ENCODE assay signal across 8 cellular contexts in genomic region chr1:31944205-31945089, GRCh38. TPM values are rescaled to one million over a fixed set of nuclear protein-coding genes. Genes with fewer than 3 reads are reported as not detected.
DNase-seq lines count a peak whose midpoint lies in the region; ATAC-seq lines count a peak whose summit lies in the region.

No MANE protein-coding gene starts in this region.

- ATAC-seq in activated CD8-positive, alpha-beta memory T cell treated with anti-CD3 and anti-CD28 coated beads, Interleukin-2, amount 10 ng/mL, durations not matched to agents 7 days and 5 days: peak; percentile 67

- peak overlapping the region; percentile 64 for H3K4me3 ChIP-seq in H7 (ENCODE audit: insufficient read depth, low read depth, low read length)

- DNase-seq in EL (peak; percentile 88), H7 (peak; percentile 95), NCI-H146 (lab: John Stamatoyannopoulos, UW) (peak; percentile 63), epithelial cell of prostate (ENCODE audit: low read depth, low spot score) (no peak), mucosa of gallbladder (ENCODE audit: low spot score) (peak; percentile 86), NCI-H187 (lab: John Stamatoyannopoulos, UW) (no peak)
- DNase-seq in activated CD8-positive, alpha-beta memory T cell treated with anti-CD3 and anti-CD28 coated beads, Interleukin-2, amount 10 ng/mL, durations not matched to agents 7 days and 5 days: peak; percentile 97
- DNase-seq in stimulated activated CD8-positive, alpha-beta memory T cell treated with anti-CD3 and anti-CD28 coated beads, Interleukin-7, amount 100 ng/mL, for 24 hours (ENCODE audit: low read depth): peak; percentile 55

- peaks cover 61% of the 10 kb centered on the region for H3K4me1 Mint-ChIP-seq in activated CD8-positive, alpha-beta memory T cell treated with anti-CD3 and anti-CD28 coated beads, Interleukin-2, amount 10 ng/mL, durations not matched to agents 7 days and 5 days

- no peaks in the 10 kb centered on the region for H3K27me3 ChIP-seq in H7 (ENCODE audit: control insufficient read depth, insufficient read depth, low read length)

- no peaks in the 10 kb centered on the region for H3K9me3 Mint-ChIP-seq in activated CD8-positive, alpha-beta memory T cell treated with anti-CD3 and anti-CD28 coated beads, Interleukin-2, amount 10 ng/mL, durations not matched to agents 7 days and 5 days (ENCODE audit: low read depth)

- H3K4me3 Mint-ChIP-seq in activated CD8-positive, alpha-beta memory T cell treated with anti-CD3 and anti-CD28 coated beads, Interleukin-2, amount 10 ng/mL, durations not matched to agents 7 days and 5 days: peak overlapping the region; percentile 77

- CTCF ChIA-PET in activated CD8-positive, alpha-beta memory T cell treated with anti-CD3 and anti-CD28 coated beads, Interleukin-2, amount 10 ng/mL, durations not matched to agents 7 days and 5 days (lab: Charles Lee): interaction anchor here (0.8 to 14.9 kb wide), 8 partner anchors 10 to 155 kb away, joined by 3 to 530 read pairs (median 3); partner anchors contain the start of gene SPOCD1

- no peaks in the 10 kb centered on the region for H3K36me3 Mint-ChIP-seq in activated CD8-positive, alpha-beta memory T cell treated with anti-CD3 and anti-CD28 coated beads, Interleukin-2, amount 10 ng/mL, durations not matched to agents 7 days and 5 days

- no peaks in the 10 kb centered on the region for H3K27me3 Mint-ChIP-seq in activated CD8-positive, alpha-beta memory T cell treated with anti-CD3 and anti-CD28 coated beads, Interleukin-2, amount 10 ng/mL, durations not matched to agents 7 days and 5 days

- no peaks in the 10 kb centered on the region for H3K36me3 ChIP-seq in H7 (replicated peaks; ENCODE audit: control insufficient read depth, insufficient read depth, low read length)

- peak overlapping the region; percentile 96 for H3K27ac Mint-ChIP-seq in activated CD8-positive, alpha-beta memory T cell treated with anti-CD3 and anti-CD28 coated beads, Interleukin-2, amount 10 ng/mL, durations not matched to agents 7 days and 5 days

- peak overlapping the region; percentile 58 for H3K27ac ChIP-seq in epithelial cell of prostate

RNA-seq across cellular contexts. Expression of gene PTP4A2, which starts 6.3 kb away (rescaled TPM):
- total RNA-seq in H7 (2014; rRNA removed; shearing (Covaris generic)): 307 and 444 TPM in 2 replicates
- 100 to 1,000 TPM; 401 to 507 TPM for total RNA-seq in activated CD8-positive, alpha-beta memory T cell treated with anti-CD3 and anti-CD28 coated beads, Interleukin-2, amount 10 ng/mL, durations not matched to agents 7 days and 5 days
- 274 TPM for total RNA-seq in mucosa of gallbladder

Comparison
In these comparisons a context has a peak if more than half of its experiments do, and no peak if none do; other contexts are left out.
1. DNase-seq: peak in EL (single experiment), H7 (single experiment), NCI-H146 (single experiment), activated CD8-positive, alpha-beta memory T cell treated with anti-CD3 and anti-CD28 coated beads, Interleukin-2, amount 10 ng/mL, durations not matched to agents 7 days and 5 days (single experiment), mucosa of gallbladder (single experiment) and stimulated activated CD8-positive, alpha-beta memory T cell treated with anti-CD3 and anti-CD28 coated beads, Interleukin-7, amount 100 ng/mL, for 24 hours (single experiment); none in epithelial cell of prostate (single experiment) and NCI-H187 (0 of 2).